In the genomic region with DNA sequence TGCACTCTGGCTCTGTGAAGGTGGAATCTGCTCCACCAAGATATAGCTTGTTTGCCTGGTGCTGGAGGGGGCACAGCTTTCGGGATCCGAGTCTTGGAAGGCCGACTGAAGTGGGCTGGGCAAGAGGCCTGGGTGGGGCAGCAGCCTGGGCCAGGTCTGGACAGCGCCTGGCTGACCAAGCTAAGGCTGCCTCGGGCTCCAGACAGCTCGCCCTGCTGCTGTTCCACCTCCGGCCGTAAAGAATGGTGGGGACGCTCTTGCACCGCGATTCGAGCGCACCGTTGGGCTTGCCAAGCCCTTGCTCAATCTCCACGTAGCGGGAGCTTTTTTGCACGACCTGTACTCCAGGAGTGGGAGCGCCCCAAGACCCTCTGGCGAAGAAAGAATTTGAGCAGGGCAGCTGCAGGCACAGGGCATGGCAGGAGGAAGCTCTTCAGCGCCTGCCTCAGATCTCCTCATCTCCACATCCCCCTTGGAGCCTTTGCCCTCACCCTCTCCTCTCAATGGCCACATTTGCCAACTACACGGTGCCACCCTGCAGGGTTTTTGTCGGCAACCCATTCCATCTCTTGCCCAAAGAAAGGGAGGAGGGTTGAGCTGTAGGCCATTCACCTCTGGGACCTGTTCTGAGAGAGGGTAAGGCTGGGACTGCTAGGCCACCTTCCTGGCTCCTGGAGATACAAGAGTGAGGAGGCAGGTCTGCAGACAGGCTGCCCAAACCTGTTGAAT, we compare ENCODE assay signal across 9 cellular contexts. TPM values are rescaled to one million over a fixed set of nuclear protein-coding genes. Genes with fewer than 3 reads are reported as not detected.
DNase-seq lines count a peak whose midpoint lies in the region; ATAC-seq and TF ChIP-seq lines count a peak whose summit lies in the region.
"Had no signal": no experiment of that assay in that cellular context is flagged by ENCODE, and none has a peak within 500 bp of the region (broad histone marks: within the 10 kb centered on the region; RNA-seq: fewer than 3 reads in every experiment).

No MANE protein-coding gene starts in this region.

- no peaks in the 10 kb centered on the region for H3F3A ChIP-seq in neural cell (ENCODE audit: insufficient read depth, low read length, poor library complexity, severe bottlenecking)

- TF ChIP-seq RAD21 in neural cell (conservative IDR thresholded peaks at IDR 0.05): peak; percentile 88

- H3K36me3 ChIP-seq in neural cell (ENCODE audit: insufficient read depth, low read length): no peaks in the 10 kb centered on the region

- TF ChIP-seq POLR2A in erythroblast (IDR thresholded peaks at IDR 0.05; ENCODE audit: low read length): no peak

- TF ChIP-seq CTCF in RWPE1 (conservative IDR thresholded peaks at IDR 0.05; ENCODE audit: low read depth) (peak; percentile 78), neural cell (IDR thresholded peaks at IDR 0.05; ENCODE audit: poor library complexity, severe bottlenecking) (peak; percentile 82)

- CTCF ChIA-PET in RWPE1 (lab: Yijun Ruan, JAX): interaction anchor here (0.5 to 1.6 kb wide), 20 partner anchors 9 to 1067 kb away, joined by 3 to 18 read pairs (median 3); no protein-coding TSS in a partner anchor

- no peaks in the 10 kb centered on the region for H3K79me2 ChIP-seq in neural cell (replicated peaks; ENCODE audit: insufficient read depth, low read length)

- H3K27ac ChIP-seq in RWPE1 (peak overlapping the region; percentile 94), neural cell (ENCODE audit: low read length) (no peak overlapping the region)
- H3K27ac ChIP-seq: skin epidermis had no signal

- no peak for ATAC-seq in HG03097 (IDR thresholded peaks at IDR 0.05; ENCODE audit: low FRiP score, unreplicated experiment)

- no peak overlapping the region for H2AFZ ChIP-seq in neural cell (ENCODE audit: low read depth, low read length)

- no peaks in the 10 kb centered on the region for H3K27me3 ChIP-seq in neural cell (ENCODE audit: insufficient read depth, low read depth, low read length)

- no peak overlapping the region for H3K4me2 ChIP-seq in neural cell (ENCODE audit: low read length)

- POLR2A ChIA-PET in RWPE1 (lab: Yijun Ruan, JAX; ENCODE audit: low non-redundant PET): no interaction called here

- no peak overlapping the region for H3K9ac ChIP-seq in neural cell (ENCODE audit: low read length)

- TF ChIP-seq EP300 in neural cell (conservative IDR thresholded peaks at IDR 0.05; ENCODE audit: poor library complexity, severe bottlenecking): no peak

- H3K9me3 ChIP-seq in neural cell (ENCODE audit: low read length): no peaks in the 10 kb centered on the region

- H3K4me3 ChIP-seq in neural cell (ENCODE audit: low read length): no peak overlapping the region
- H3K4me3 ChIP-seq: skin epidermis had no signal

- DNase-seq in Daoy (ENCODE audit: low read depth) (peak; percentile 64), GM19240 (ENCODE audit: insufficient read length, low spot score) (peak; percentile 17), HK-2 (ENCODE audit: unreplicated experiment) (peak; percentile 49), RWPE1 (ENCODE audit: low spot score) (peak; percentile 61), erythroblast (lab: John Stamatoyannopoulos, UW) (peak; percentile 24 to 45), middle frontal gyrus (ENCODE audit: extremely low spot score, low spot score) (no peak)

- H4K20me1 ChIP-seq in neural cell (ENCODE audit: insufficient read depth): no peaks in the 10 kb centered on the region

- no peaks in the 10 kb centered on the region for H3K9me2 ChIP-seq in neural cell (ENCODE audit: insufficient read depth, low read length)

TF ChIP-seq in neural cell, 6 proteins besides CTCF, POLR2A, EP300 and RAD21:
- TF ChIP-seq POLR2AphosphoS5 (IDR thresholded peaks at IDR 0.05) (no peak), MXI1 (conservative IDR thresholded peaks at IDR 0.05; ENCODE audit: poor library complexity, severe bottlenecking) (no peak), TAF1 (IDR thresholded peaks at IDR 0.05; ENCODE audit: low read depth) (no peak), SMC3 (conservative IDR thresholded peaks at IDR 0.05; ENCODE audit: poor library complexity) (peak; percentile 84), EZH2 (IDR thresholded peaks at IDR 0.05; ENCODE audit: borderline replicate concordance, insufficient read depth, low read length, poor library complexity, severe bottlenecking) (no peak)

RNA-seq across cellular contexts. Expression of a gene that starts 18.9 kb away (rescaled TPM):
- not detected in 2 replicates for total RNA-seq in Daoy (2014; rRNA removed; shearing (Covaris generic))
- not detected in 2 replicates for polyA plus RNA-seq in neural cell
- polyA minus RNA-seq in neural cell: not detected in 2 replicates

RNA-seq across cellular contexts. Expression of a gene that starts 37.6 kb away (rescaled TPM):
- not detected in 2 replicates for total RNA-seq in Daoy (2014; rRNA removed; shearing (Covaris generic))
- polyA plus RNA-seq in neural cell: not detected in 2 replicates
- not detected in 2 replicates for polyA minus RNA-seq in neural cell

RNA-seq across cellular contexts. Expression of a gene that starts 58.2 kb away (rescaled TPM):
- total RNA-seq in Daoy (2014; rRNA removed; shearing (Covaris generic)): 0.11 TPM in 1 of 2 replicates, not detected in the other
- not detected in 2 replicates for polyA plus RNA-seq in neural cell
- 0.24 and 3.6 TPM in 2 replicates for polyA minus RNA-seq in neural cell
